In genomic region chr1:39104158-39105060, GRCh38 we compare ENCODE assay signal across 8 cellular contexts.
DNase-seq lines count a peak whose midpoint lies in the region; ATAC-seq and TF ChIP-seq lines count a peak whose summit lies in the region.

No MANE protein-coding gene starts in this region.

- H3K9me3 ChIP-seq in DND-41 (ENCODE audit: insufficient read depth, low read length, severe bottlenecking): no peaks in the 10 kb centered on the region
- no peaks in the 10 kb centered on the region for H3K9me3 ChIP-seq in lower lobe of right lung
- no peaks in the 10 kb centered on the region for H3K9me3 ChIP-seq in upper lobe of left lung

- H2AFZ ChIP-seq in DND-41 (ENCODE audit: low read depth, low read length): 0 out of 2 replicates have a peak overlapping the region, but pooled peaks have one; percentile 82

- TF ChIP-seq EP300 in upper lobe of left lung (IDR thresholded peaks at IDR 0.05): no peak

- peaks cover 9% of the 10 kb centered on the region; the same call in 1 of the 2 replicates for H4K20me1 ChIP-seq in DND-41 (ENCODE audit: insufficient read depth, low read length)

- H3K4me3 ChIP-seq in DND-41 (ENCODE audit: low read depth in 1 of 2, low read length in 2 of 2) (peak overlapping the region in 1 of 2 experiments; percentile 81; a peak in 1 of 4 replicates), lower lobe of right lung (peak overlapping the region; percentile 87), upper lobe of left lung (peak overlapping the region; percentile 29 to 96 (median 88))

- H3K4me2 ChIP-seq in DND-41 (ENCODE audit: insufficient read depth, low read length): peak overlapping the region; percentile 85

- H3K79me2 ChIP-seq in DND-41 (ENCODE audit: insufficient read depth, low read length): peaks cover 23% of the 10 kb centered on the region

- no peak for TF ChIP-seq POLR2A in upper lobe of left lung (IDR thresholded peaks at IDR 0.05)

- no peak for DNase-seq in DND-41
- DNase-seq in NCI-H2029 treated with DMSO at 0.1 percent for 48 hours (lab: John Stamatoyannopoulos, UW): peak; percentile 92
- peak; percentile 55 for DNase-seq in lower lobe of right lung
- no peak for DNase-seq in upper lobe of left lung
- DNase-seq in GM13977 (ENCODE audit: low spot score): no peak

- no peak for ATAC-seq in DND-41 (ENCODE audit: insufficient read depth, low read depth)
- ATAC-seq in lower lobe of right lung: peak; percentile 44 to 49
- ATAC-seq in upper lobe of left lung (ENCODE audit: low FRiP score in 2 of 2): peak in 1 of 2 donors; percentile 59
- no peak for ATAC-seq in GM18870 (IDR thresholded peaks at IDR 0.05; ENCODE audit: unreplicated experiment)
- no peak for ATAC-seq in HG03521 (IDR thresholded peaks at IDR 0.05; ENCODE audit: unreplicated experiment)

- peaks cover 38% of the 10 kb centered on the region for H3K4me1 ChIP-seq in DND-41 (ENCODE audit: insufficient read depth, low read length)
- peaks cover 54% of the 10 kb centered on the region for H3K4me1 ChIP-seq in lower lobe of right lung
- peaks cover 40 to 65% (median 52%) of the 10 kb centered on the region in 4 donors for H3K4me1 ChIP-seq in upper lobe of left lung

- TF ChIP-seq CTCF in DND-41 (IDR thresholded peaks at IDR 0.05; ENCODE audit: borderline replicate concordance, extremely low read depth, low read length, poor library complexity, severe bottlenecking) (no peak), lower lobe of right lung (IDR thresholded peaks at IDR 0.05) (no peak), upper lobe of left lung (IDR thresholded peaks at IDR 0.05) (no peak), GM13977 (IDR thresholded peaks at IDR 0.05; ENCODE audit: extremely low read depth, insufficient read depth, missing control alignments) (no peak)

- 38 to 51% methylated on average over 17 to 25 of the region's 25 CpGs for WGBS in upper lobe of left lung, 2 donors

- no peaks in the 10 kb centered on the region for H3K36me3 ChIP-seq in DND-41 (ENCODE audit: insufficient read depth, low read length)
- H3K36me3 ChIP-seq in lower lobe of right lung: no peaks in the 10 kb centered on the region
- H3K36me3 ChIP-seq in upper lobe of left lung: no peaks in the 10 kb centered on the region

- H3K27ac ChIP-seq in DND-41 (ENCODE audit: low read length) (no peak overlapping the region), cingulate gyrus (ENCODE audit: low read depth, low read length) (peak overlapping the region; percentile 81), lower lobe of right lung (peak overlapping the region; percentile 94), upper lobe of left lung (peak overlapping the region; percentile 94 to 96 (median 96))

- peak overlapping the region; percentile 82; the same call in 1 of the 2 replicates for H3K9ac ChIP-seq in DND-41 (ENCODE audit: low read depth, low read length)

- intact Hi-C loops in lower lobe of right lung (cut with DNase I): loop anchor here (5.0 to 10.0 kb wide), 2 partner anchors 88 to 160 kb away; no protein-coding TSS in a partner anchor

- H3K27me3 ChIP-seq in DND-41 (ENCODE audit: insufficient read depth, low read length, poor library complexity) (peaks cover 21% of the 10 kb centered on the region), lower lobe of right lung (ENCODE audit: low read depth) (no peaks in the 10 kb centered on the region), upper lobe of left lung (no peaks in the 10 kb centered on the region)

- in situ Hi-C loops in GM13977 (cut with MboI; ENCODE audit: low pct_unique_long_range_greater_than_20kb, low sequenced_read_pairs, unreplicated experiment): no loop called here

Comparison
In these comparisons a context has a peak if more than half of its experiments do, and no peak if none do; other contexts are left out.
1. ATAC-seq: peak in lower lobe of right lung (2 of 2); none in DND-41 (single experiment), GM18870 (single experiment) and HG03521 (single experiment).
2. DNase-seq: peak in NCI-H2029 treated with DMSO at 0.1 percent for 48 hours (single experiment) and lower lobe of right lung (single experiment); none in DND-41 (single experiment), upper lobe of left lung (0 of 2) and GM13977 (single experiment).